Comparison of ENCODE assay signal across 1 cellular context in genomic region chr1:54998677-54999076, GRCh38.
TF ChIP-seq lines count a peak whose summit lies in the region.

Gene BSND (plus strand): TSS chr1:54998933. CDS start chr1:54999187, 254 bp downstream.

TF ChIP-seq in GM12878, 131 proteins besides CTCF, POLR2A, EP300 and RAD21 (continued from another document):
- no peak for TF ChIP-seq E4F1 (IDR thresholded peaks at IDR 0.05; ENCODE audit: borderline replicate concordance, partially characterized antibody)
- TF ChIP-seq ZBTB4 (CRISPR knock-in tag; IDR thresholded peaks at IDR 0.05): no peak
- no peak for TF ChIP-seq CREB1 (IDR thresholded peaks at IDR 0.05; ENCODE audit: low read depth)
- no peak for TF ChIP-seq KAT2A (conservative IDR thresholded peaks at IDR 0.05; ENCODE audit: control insufficient read depth, low read depth, low read length)
- no peak for TF ChIP-seq RELB (IDR thresholded peaks at IDR 0.05; ENCODE audit: low read depth)
- TF ChIP-seq IRF4 (IDR thresholded peaks at IDR 0.05; ENCODE audit: low read depth, low read length): no peak
- no peak for TF ChIP-seq ZNF217 (IDR thresholded peaks at IDR 0.05)
- no peak for TF ChIP-seq ZNF24 (IDR thresholded peaks at IDR 0.05)
- no peak for TF ChIP-seq REST (IDR thresholded peaks at IDR 0.05; ENCODE audit: low read depth, low read length)
- no peak for TF ChIP-seq MLLT1 (IDR thresholded peaks at IDR 0.05)
